ENCODE assay signal across 8 cellular contexts in genomic region chr20:62603021-62603906, GRCh38. TPM values are rescaled to one million over a fixed set of nuclear protein-coding genes. Genes with fewer than 3 reads are reported as not detected.
DNase-seq lines count a peak whose midpoint lies in the region; ATAC-seq, FAIRE-seq and TF ChIP-seq lines count a peak whose summit lies in the region.

No MANE protein-coding gene starts in this region.

- peak overlapping the region; percentile 93 to 100 (median 99) for H3K4me2 ChIP-seq in BLaER1 treated with 17β-estradiol and CSF1 and Interleukin-3, amounts not matched to agents 10 nM and 100 nM
- H3K4me2 ChIP-seq in SK-N-SH (peak overlapping the region; percentile 51; the same call in 1 of the 2 replicates), HepG2 (ENCODE audit: low read depth, low read length) (no peak overlapping the region)

- TF ChIP-seq POLR2A in HepG2 (IDR thresholded peaks at IDR 0.05; ENCODE audit: insufficient read depth in 1 of 2, low read depth in 2 of 2, low read length in 2 of 2), result no peak
- no peak for TF ChIP-seq POLR2A in testis (IDR thresholded peaks at IDR 0.05)

- peaks cover 0 to 7% (median 3%) of the 10 kb centered on the region in 11 experiments; a peak in 6 of 22 replicates for H4K20me1 ChIP-seq in BLaER1 treated with 17β-estradiol and CSF1 and Interleukin-3, amounts not matched to agents 10 nM and 100 nM
- H4K20me1 ChIP-seq in SK-N-SH (ENCODE audit: insufficient read depth), result no peaks in the 10 kb centered on the region
- no peaks in the 10 kb centered on the region; the same call in 1 of the 2 replicates for H4K20me1 ChIP-seq in HepG2 (ENCODE audit: insufficient read depth, low read length)

- no peaks in the 10 kb centered on the region for H3K36me3 ChIP-seq in BLaER1 treated with 17β-estradiol and CSF1 and Interleukin-3, amounts not matched to agents 10 nM and 100 nM
- H3K36me3 ChIP-seq in SK-N-SH (replicated peaks in 1 of 2; ENCODE audit: control insufficient read depth in 1 of 2, insufficient read depth in 2 of 2, low read length in 1 of 2), result no peaks in the 10 kb centered on the region
- H3K36me3 ChIP-seq in HepG2 (replicated peaks in 1 of 2; ENCODE audit: control insufficient read depth in 1 of 2, insufficient read depth in 2 of 2, low read length in 2 of 2), result no peaks in the 10 kb centered on the region
- H3K36me3 ChIP-seq in testis (ENCODE audit: low read depth, missing control alignments), result no peaks in the 10 kb centered on the region

- TF ChIP-seq EP300 in SK-N-SH (IDR thresholded peaks at IDR 0.05; ENCODE audit: borderline replicate concordance in 1 of 2, low read depth in 1 of 2, low read length in 1 of 2), result no peak
- TF ChIP-seq EP300 in HepG2 (IDR thresholded peaks at IDR 0.05; ENCODE audit: low read depth in 2 of 2, low read length in 2 of 2), result no peak
- TF ChIP-seq EP300 in HepG2 (CRISPR knock-in tag; IDR thresholded peaks at IDR 0.05; ENCODE audit: borderline replicate concordance), result no peak

- DNase-seq in HTR-8/SVneo (ENCODE audit: insufficient read length, low spot score) (peak; percentile 99), SK-N-SH (no peak), astrocyte of the hippocampus (ENCODE audit: low read depth, low spot score) (peak; percentile 47), HepG2 (ENCODE audit: low spot score) (no peak), testis (peak; percentile 55)

- no peaks in the 10 kb centered on the region for H3K9me3 ChIP-seq in BLaER1 treated with 17β-estradiol and CSF1 and Interleukin-3, amounts not matched to agents 10 nM and 100 nM (replicated peaks in 1 of 11)
- no peaks in the 10 kb centered on the region for H3K9me3 ChIP-seq in SK-N-SH
- no peaks in the 10 kb centered on the region for H3K9me3 ChIP-seq in HepG2 (ENCODE audit: low read length)
- H3K9me3 ChIP-seq in testis, result no peaks in the 10 kb centered on the region

- TF ChIP-seq RAD21 in SK-N-SH (IDR thresholded peaks at IDR 0.05; ENCODE audit: low read length), result no peak
- TF ChIP-seq RAD21 in HepG2 (CRISPR knock-in tag; IDR thresholded peaks at IDR 0.05), result no peak

- no peaks in the 10 kb centered on the region for H3K9me2 ChIP-seq in SK-N-SH

- intact Hi-C loops in HepG2 (cut with micrococcal nuclease; ENCODE audit: unreplicated experiment) (no loop called here), testis (cut with DNase I; ENCODE audit: low total_unique reads) (no loop called here)

- TF ChIP-seq CTCF in SK-N-SH (IDR thresholded peaks at IDR 0.05), result no peak
- no peak for TF ChIP-seq CTCF in HepG2 (CRISPR knock-in tag; IDR thresholded peaks at IDR 0.05)
- TF ChIP-seq CTCF in testis (IDR thresholded peaks at IDR 0.05), result no peak

- peaks cover 69 to 99% (median 89%) of the 10 kb centered on the region in 10 experiments for H3K4me1 ChIP-seq in BLaER1 treated with 17β-estradiol and CSF1 and Interleukin-3, amounts not matched to agents 10 nM and 100 nM
- peaks cover 8 to 17% of the 10 kb centered on the region in 2 experiments; a peak in 3 of 4 replicates for H3K4me1 ChIP-seq in SK-N-SH (ENCODE audit: control insufficient read depth in 1 of 2, insufficient read depth in 2 of 2, low read depth in 1 of 2, low read length in 1 of 2)
- H3K4me1 ChIP-seq in HepG2 (ENCODE audit: insufficient read depth, low read length), result peaks cover 11% of the 10 kb centered on the region
- H3K4me1 ChIP-seq in testis, result peaks cover 10% of the 10 kb centered on the region

- FAIRE-seq in HTR-8/SVneo (lab: Jason Lieb, UNC), result peak; percentile 98
- no peak for FAIRE-seq in HepG2 (lab: Jason Lieb, UNC)

- POLR2A ChIA-PET in SK-N-SH (lab: Yijun Ruan, JAX), result no interaction called here
- POLR2A ChIA-PET in HepG2 (lab: Yijun Ruan, JAX), result no interaction called here

- H3K27ac ChIP-seq in BLaER1 treated with 17β-estradiol and CSF1 and Interleukin-3, amounts not matched to agents 10 nM and 100 nM, result peak overlapping the region in 10 of 11 experiments; percentile 17 to 78 (median 50); a peak in 18 of 22 replicates
- no peak overlapping the region for H3K27ac ChIP-seq in SK-N-SH (ENCODE audit: low read depth in 2 of 2, low read length in 1 of 2)
- H3K27ac ChIP-seq in HepG2 (ENCODE audit: extremely low read length, insufficient read depth, low read length), result no peak overlapping the region
- no peak overlapping the region for H3K27ac ChIP-seq in testis

- peak overlapping the region; percentile 16 to 70 (median 39); a peak in 17 of 20 replicates for H3K4me3 ChIP-seq in BLaER1 treated with 17β-estradiol and CSF1 and Interleukin-3, amounts not matched to agents 10 nM and 100 nM
- H3K4me3 ChIP-seq in SK-N-SH (ENCODE audit: low read depth in 2 of 2, low read length in 1 of 2) (no peak overlapping the region), HepG2 (replicated peaks in 1 of 3; ENCODE audit: insufficient read depth in 1 of 3, low read depth in 2 of 3, low read length in 3 of 3) (no peak overlapping the region), testis (no peak overlapping the region)

- WGBS in SK-N-SH (ENCODE audit: low lambda C conversion rate), result 56% methylated on average over 8 of the region's 26 CpGs
- 22% methylated on average over 25 of the region's 26 CpGs for WGBS in HepG2 (ENCODE audit: low lambda C conversion rate)
- WGBS in testis, 2 donors, result 54 to 61% methylated on average over 19 to 26 of the region's 26 CpGs

- in situ Hi-C loops in HepG2 (cut with HindIII; ENCODE audit: extremely low pct_ligation_motif_present, low pct_unique_long_range_greater_than_20kb), result no loop called here

- H2AFZ ChIP-seq in SK-N-SH (ENCODE audit: low read depth) (no peak overlapping the region), HepG2 (ENCODE audit: low read length) (no peak overlapping the region)

- peak overlapping the region in 10 of 11 experiments; percentile 3 to 71 (median 65); a peak in 15 of 22 replicates for H3K9ac ChIP-seq in BLaER1 treated with 17β-estradiol and CSF1 and Interleukin-3, amounts not matched to agents 10 nM and 100 nM
- H3K9ac ChIP-seq in SK-N-SH (no peak overlapping the region), HepG2 (ENCODE audit: insufficient read depth, low read depth, low read length) (no peak overlapping the region)

- no peaks in the 10 kb centered on the region for H3F3A ChIP-seq in SK-N-SH (replicated peaks; ENCODE audit: insufficient read depth)

- no peaks in the 10 kb centered on the region for H3K79me2 ChIP-seq in SK-N-SH (ENCODE audit: insufficient read depth)
- H3K79me2 ChIP-seq in HepG2 (ENCODE audit: insufficient read depth, low read length), result no peaks in the 10 kb centered on the region

- peaks cover 0 to 1% (median 0%) of the 10 kb centered on the region in 11 experiments; a peak in 1 of 22 replicates for H3K27me3 ChIP-seq in BLaER1 treated with 17β-estradiol and CSF1 and Interleukin-3, amounts not matched to agents 10 nM and 100 nM
- H3K27me3 ChIP-seq in SK-N-SH (ENCODE audit: insufficient read depth) (no peaks in the 10 kb centered on the region), HepG2 (ENCODE audit: control insufficient read depth in 1 of 2, insufficient read depth in 2 of 2, low read length in 2 of 2) (peaks cover 36 to 94% of the 10 kb centered on the region in 2 experiments), testis (no peaks in the 10 kb centered on the region)

- CTCF ChIA-PET in SK-N-SH (lab: Yijun Ruan, JAX) (interaction anchor here (0.6 to 1.2 kb wide), 4 partner anchors 13 to 103 kb away, joined by 3 read pairs; no protein-coding TSS in a partner anchor), HepG2 (lab: Yijun Ruan, JAX; ENCODE audit: low intra/inter-chr PET ratio, low total read pairs) (no interaction called here)

- peak; percentile 8; the same call in 2 of the 3 replicates for ATAC-seq in HepG2
- ATAC-seq in HG03565 (IDR thresholded peaks at IDR 0.05; ENCODE audit: unreplicated experiment), result no peak
- no peak for ATAC-seq in HG02642 (IDR thresholded peaks at IDR 0.05; ENCODE audit: poor library complexity, unreplicated experiment)

- no TSS peak for BruUV-seq in HepG2 (replicated peaks; lab: Mats Ljungman, UMichigan)

TF ChIP-seq in SK-N-SH, 30 proteins besides CTCF, POLR2A, EP300 and RAD21 (continues in another document):
- TF ChIP-seq GATA2 (CRISPR knock-in tag; IDR thresholded peaks at IDR 0.05), result no peak
- TF ChIP-seq, protein P1, sequence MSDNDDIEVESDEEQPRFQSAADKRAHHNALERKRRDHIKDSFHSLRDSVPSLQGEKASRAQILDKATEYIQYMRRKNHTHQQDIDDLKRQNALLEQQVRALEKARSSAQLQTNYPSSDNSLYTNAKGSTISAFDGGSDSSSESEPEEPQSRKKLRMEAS (IDR thresholded peaks at IDR 0.05; ENCODE audit: low read depth), result no peak

TF ChIP-seq in HepG2, 621 proteins besides CTCF, POLR2A, EP300 and RAD21 (continues in another document):
- 0 out of 2 replicates have a peak, but pooled peaks have one; percentile 1 for TF ChIP-seq FOSL2 (CRISPR knock-in tag; IDR thresholded peaks at IDR 0.05)

RNA-seq across cellular contexts. Expression of gene SLCO4A1, which starts 39.0 kb away (rescaled TPM):
- polyA plus RNA-seq in SK-N-SH (2012; rRNA removed) (0.33 and 0.36 TPM in 2 replicates), HepG2 (2011; rRNA removed) (91.3 and 112 TPM in 2 replicates), testis (ENCODE audit: insufficient read depth, low read depth, low replicate concordance) (4.2 TPM)
- polyA plus RNA-seq in SK-N-SH (2012; cell fraction: cytosol; rRNA removed), result 0.19 and 0.42 TPM in 2 replicates
- polyA plus RNA-seq in SK-N-SH (2012; cell fraction: nucleus; rRNA removed), result 0.55 and 0.91 TPM in 2 replicates
- total RNA-seq in HepG2 (2016; rRNA removed; fragmentation: Illumina TruSeq; extraction: Trizol) (23.8 and 55.5 TPM in 2 replicates), testis (10 to 100 TPM in 1 of 2 donors, 1 to 10 TPM in 1; 9.8 to 14.2 TPM)
- total RNA-seq in HepG2 (2016; cell fraction: cytosol; rRNA removed; fragmentation: Illumina TruSeq; extraction: Trizol; ENCODE audit: low read depth), result 21.3 and 22.4 TPM in 2 replicates
- 20.7 and 58.6 TPM in 2 replicates for total RNA-seq in HepG2 (2016; cell fraction: insoluble cytoplasmic fraction; rRNA removed; fragmentation: Illumina TruSeq; extraction: Trizol)
- total RNA-seq in HepG2 (2016; cell fraction: membrane; rRNA removed; fragmentation: Illumina TruSeq; extraction: Trizol), result 31.3 and 32.0 TPM in 2 replicates
- total RNA-seq in HepG2 (2016; cell fraction: nucleus; rRNA removed; fragmentation: Illumina TruSeq; extraction: Trizol), result 55.7 and 65.4 TPM in 2 replicates
- 53.2 and 96.9 TPM in 2 replicates for polyA plus RNA-seq in HepG2 (2011; cell fraction: cytosol; rRNA removed)
- polyA plus RNA-seq in HepG2 (2011; cell fraction: nucleus; rRNA removed), result 133 and 239 TPM in 2 replicates
- polyA plus RNA-seq in HepG2 (2012), result 48.1 and 97.6 TPM in 2 replicates
- polyA plus RNA-seq in HepG2 (2016; cell fraction: cytosol; fragmentation: Illumina TruSeq; extraction: Trizol; ENCODE audit: low read depth), result 14.3 and 17.6 TPM in 2 replicates
- 25.9 and 26.2 TPM in 2 replicates for polyA plus RNA-seq in HepG2 (2016; cell fraction: insoluble cytoplasmic fraction; fragmentation: Illumina TruSeq; extraction: Trizol; ENCODE audit: low read depth)
- 21.9 and 22.4 TPM in 2 replicates for polyA plus RNA-seq in HepG2 (2016; cell fraction: membrane; fragmentation: Illumina TruSeq; extraction: Trizol; ENCODE audit: low read depth)
- 114 and 125 TPM in 2 replicates for polyA plus RNA-seq in HepG2 (2016; cell fraction: nucleus; fragmentation: Illumina TruSeq; extraction: Trizol; ENCODE audit: insufficient read depth, low read depth)
- 44.0 and 104 TPM in 2 replicates for polyA minus RNA-seq in HepG2 (2011; rRNA and poly(A)+ RNA removed; ENCODE audit: low replicate concordance)
- polyA minus RNA-seq in HepG2 (2011; cell fraction: cytosol; rRNA and poly(A)+ RNA removed), result 27.7 and 39.2 TPM in 2 replicates
- 31.2 and 42.4 TPM in 2 replicates for polyA minus RNA-seq in HepG2 (2011; cell fraction: nucleus; rRNA and poly(A)+ RNA removed)

Comparison
In these comparisons a context has a peak if more than half of its experiments do, and no peak if none do; other contexts are left out.
1. H3K27ac ChIP-seq: peak in BLaER1 treated with 17β-estradiol and CSF1 and Interleukin-3, amounts not matched to agents 10 nM and 100 nM (10 of 11); none in SK-N-SH (0 of 2), HepG2 (single experiment) and testis (0 of 2).
2. H3K4me3 ChIP-seq: peak in BLaER1 treated with 17β-estradiol and CSF1 and Interleukin-3, amounts not matched to agents 10 nM and 100 nM (10 of 10); none in SK-N-SH (0 of 2), HepG2 (0 of 3) and testis (0 of 2).
3. H3K9ac ChIP-seq: peak in BLaER1 treated with 17β-estradiol and CSF1 and Interleukin-3, amounts not matched to agents 10 nM and 100 nM (10 of 11); none in SK-N-SH (single experiment) and HepG2 (single experiment).
4. DNase-seq: peak in HTR-8/SVneo (single experiment), astrocyte of the hippocampus (single experiment) and testis (single experiment); none in SK-N-SH (single experiment) and HepG2 (single experiment).